In the genomic region with DNA sequence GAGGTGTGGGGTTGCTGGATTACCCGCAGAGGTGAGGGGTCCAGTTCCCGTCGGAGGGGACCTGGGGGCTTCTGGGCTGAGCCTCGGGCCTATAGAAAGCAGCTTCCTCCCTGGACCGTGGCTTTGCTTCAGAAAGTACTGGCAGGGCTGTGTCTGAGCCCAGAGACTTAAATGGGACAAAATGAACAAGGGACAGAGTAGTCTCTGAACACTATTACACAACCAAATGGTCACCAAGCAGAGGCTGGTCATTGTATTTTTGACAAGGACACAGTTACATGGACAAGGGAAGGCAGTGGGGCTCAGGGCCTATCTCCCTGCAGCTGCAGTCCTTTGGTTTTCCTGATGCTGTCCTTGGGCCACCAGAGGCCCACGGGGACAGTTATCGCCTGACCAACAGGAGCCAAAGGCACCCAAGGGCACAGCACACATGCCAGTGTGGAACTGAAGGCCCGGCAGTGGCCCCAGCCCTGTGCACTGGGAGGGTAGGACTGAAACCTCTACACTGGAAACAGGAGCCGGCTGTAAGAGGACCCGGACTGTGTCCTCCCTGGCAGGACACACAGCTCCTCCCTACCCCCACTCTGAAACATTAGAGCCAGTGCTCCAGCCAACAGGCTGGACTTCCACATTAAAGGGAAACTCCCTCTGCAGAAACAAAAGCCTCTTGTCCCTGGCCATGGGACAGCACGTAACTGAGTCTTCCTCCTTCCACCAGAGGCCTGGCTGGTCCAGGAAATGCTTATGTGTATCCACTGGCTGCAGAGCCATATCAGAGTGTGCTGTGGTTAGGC, we compare ENCODE assay signal across 11 cellular contexts. TPM values are rescaled to one million over a fixed set of nuclear protein-coding genes. Genes with fewer than 3 reads are reported as not detected.
DNase-seq lines count a peak whose midpoint lies in the region; ATAC-seq and TF ChIP-seq lines count a peak whose summit lies in the region.
"Had no signal": no experiment of that assay in that cellular context is flagged by ENCODE, and none has a peak within 500 bp of the region (broad histone marks: within the 10 kb centered on the region; RNA-seq: fewer than 3 reads in every experiment).

No MANE protein-coding gene starts in this region.

- TF ChIP-seq POLR2A in testis (IDR thresholded peaks at IDR 0.05), result no peak

- H3K4me3 ChIP-seq in testis, result no peak overlapping the region

- no peaks in the 10 kb centered on the region for H3K9me3 ChIP-seq in testis

- intact Hi-C loops in testis (cut with DNase I; ENCODE audit: low total_unique reads), result no loop called here

- peaks cover 18% of the 10 kb centered on the region for H3K4me1 ChIP-seq in testis

- WGBS in testis, 2 donors, result 51 to 61% methylated on average over 8 to 11 of the region's 11 CpGs

- H3K27me3 ChIP-seq in testis, result no peaks in the 10 kb centered on the region

- H3K36me3 ChIP-seq in testis (ENCODE audit: low read depth, missing control alignments), result no peaks in the 10 kb centered on the region

- in situ Hi-C loops in SK-MEL-5 (cut with HindIII; ENCODE audit: low pct_unique_long_range_greater_than_20kb, low sequenced_read_pairs) (no loop called here), GM13977 (cut with MboI; ENCODE audit: low pct_unique_long_range_greater_than_20kb, low sequenced_read_pairs, unreplicated experiment) (loop anchor here (10.0 kb wide), 1 partner anchor 129 kb away; no protein-coding TSS in a partner anchor)

- peak; percentile 33 for ATAC-seq in esophagus mucosa
- ATAC-seq in HG03139 (IDR thresholded peaks at IDR 0.05; ENCODE audit: unreplicated experiment), result no peak
- no peak for ATAC-seq in HG02763 (IDR thresholded peaks at IDR 0.05; ENCODE audit: unreplicated experiment)

- peak; percentile 93 for DNase-seq in SK-MEL-5 (ENCODE audit: low read depth, low spot score)
- DNase-seq in medulla oblongata (ENCODE audit: extremely low spot score), result peak; percentile 97
- peak; percentile 87 for DNase-seq in testis
- no peak for DNase-seq in GM13977 (ENCODE audit: low spot score)
- no peak for DNase-seq in NCI-H446 (lab: John Stamatoyannopoulos, UW)
- DNase-seq: effector memory CD4-positive, alpha-beta T cell; NCI-H1092 treated with DMSO at 0.1 percent for 48 hours; stimulated activated CD4-positive, alpha-beta T cell treated with anti-CD3 and anti-CD28 coated beads, Interleukin-12 subunit alpha, Interleukin-12 subunit beta, amount 100 ng/mL, for 4 hours had no signal

- no peak for TF ChIP-seq CTCF in testis (IDR thresholded peaks at IDR 0.05)
- no peak for TF ChIP-seq CTCF in GM13977 (IDR thresholded peaks at IDR 0.05; ENCODE audit: extremely low read depth, insufficient read depth, missing control alignments)

- peak overlapping the region; percentile 56 to 83 for H3K27ac ChIP-seq in testis

RNA-seq across cellular contexts. Expression of gene ERN1, which starts 26.0 kb away (rescaled TPM):
- total RNA-seq in SK-MEL-5 (2014; rRNA removed; shearing (Covaris generic)), result 6.2 and 7.2 TPM in 2 replicates
- 10.6 and 15.6 TPM in 2 replicates for polyA plus RNA-seq in SK-MEL-5 (2015; cell fraction: cytosol; rRNA removed)
- 11.1 and 14.8 TPM in 2 replicates for polyA plus RNA-seq in SK-MEL-5 (2015; cell fraction: nucleus; rRNA removed)
- 18.5 TPM for total RNA-seq in esophagus mucosa
- total RNA-seq in testis, result 10 to 100 TPM; 12.8 to 13.0 TPM
- polyA plus RNA-seq in testis (ENCODE audit: insufficient read depth, low read depth, low replicate concordance), result 7.0 TPM

Comparison
In these comparisons a context has a peak if more than half of its experiments do, and no peak if none do; other contexts are left out.
1. DNase-seq: peak in SK-MEL-5 (single experiment), medulla oblongata (single experiment) and testis (single experiment); none in GM13977 (single experiment) and NCI-H446 (0 of 2).